In the genomic region with DNA sequence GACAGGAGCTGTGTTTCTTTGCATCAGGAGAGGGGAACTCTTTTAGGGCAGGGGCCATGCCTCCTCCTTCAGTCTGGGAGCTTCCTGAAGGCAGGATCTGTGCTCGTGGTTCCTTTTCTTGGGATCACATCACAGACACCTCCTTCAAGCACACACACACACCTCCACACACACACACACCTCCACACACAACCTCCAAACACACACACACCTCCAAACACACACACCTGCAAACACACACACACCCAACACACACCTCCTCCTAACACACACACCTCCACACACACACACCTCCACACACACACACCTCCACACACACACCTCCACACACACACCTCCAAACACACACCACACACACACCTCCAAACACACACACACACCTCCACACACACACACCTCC, we compare ENCODE assay signal across 2 cellular contexts.
TF ChIP-seq lines count a peak whose summit lies in the region.

No MANE protein-coding gene starts in this region.

TF ChIP-seq in HepG2, 621 proteins besides CTCF, POLR2A, EP300 and RAD21:
- no peak for TF ChIP-seq ETV5 (CRISPR knock-in tag; IDR thresholded peaks at IDR 0.05; ENCODE audit: borderline replicate concordance)
- TF ChIP-seq, protein P1, sequence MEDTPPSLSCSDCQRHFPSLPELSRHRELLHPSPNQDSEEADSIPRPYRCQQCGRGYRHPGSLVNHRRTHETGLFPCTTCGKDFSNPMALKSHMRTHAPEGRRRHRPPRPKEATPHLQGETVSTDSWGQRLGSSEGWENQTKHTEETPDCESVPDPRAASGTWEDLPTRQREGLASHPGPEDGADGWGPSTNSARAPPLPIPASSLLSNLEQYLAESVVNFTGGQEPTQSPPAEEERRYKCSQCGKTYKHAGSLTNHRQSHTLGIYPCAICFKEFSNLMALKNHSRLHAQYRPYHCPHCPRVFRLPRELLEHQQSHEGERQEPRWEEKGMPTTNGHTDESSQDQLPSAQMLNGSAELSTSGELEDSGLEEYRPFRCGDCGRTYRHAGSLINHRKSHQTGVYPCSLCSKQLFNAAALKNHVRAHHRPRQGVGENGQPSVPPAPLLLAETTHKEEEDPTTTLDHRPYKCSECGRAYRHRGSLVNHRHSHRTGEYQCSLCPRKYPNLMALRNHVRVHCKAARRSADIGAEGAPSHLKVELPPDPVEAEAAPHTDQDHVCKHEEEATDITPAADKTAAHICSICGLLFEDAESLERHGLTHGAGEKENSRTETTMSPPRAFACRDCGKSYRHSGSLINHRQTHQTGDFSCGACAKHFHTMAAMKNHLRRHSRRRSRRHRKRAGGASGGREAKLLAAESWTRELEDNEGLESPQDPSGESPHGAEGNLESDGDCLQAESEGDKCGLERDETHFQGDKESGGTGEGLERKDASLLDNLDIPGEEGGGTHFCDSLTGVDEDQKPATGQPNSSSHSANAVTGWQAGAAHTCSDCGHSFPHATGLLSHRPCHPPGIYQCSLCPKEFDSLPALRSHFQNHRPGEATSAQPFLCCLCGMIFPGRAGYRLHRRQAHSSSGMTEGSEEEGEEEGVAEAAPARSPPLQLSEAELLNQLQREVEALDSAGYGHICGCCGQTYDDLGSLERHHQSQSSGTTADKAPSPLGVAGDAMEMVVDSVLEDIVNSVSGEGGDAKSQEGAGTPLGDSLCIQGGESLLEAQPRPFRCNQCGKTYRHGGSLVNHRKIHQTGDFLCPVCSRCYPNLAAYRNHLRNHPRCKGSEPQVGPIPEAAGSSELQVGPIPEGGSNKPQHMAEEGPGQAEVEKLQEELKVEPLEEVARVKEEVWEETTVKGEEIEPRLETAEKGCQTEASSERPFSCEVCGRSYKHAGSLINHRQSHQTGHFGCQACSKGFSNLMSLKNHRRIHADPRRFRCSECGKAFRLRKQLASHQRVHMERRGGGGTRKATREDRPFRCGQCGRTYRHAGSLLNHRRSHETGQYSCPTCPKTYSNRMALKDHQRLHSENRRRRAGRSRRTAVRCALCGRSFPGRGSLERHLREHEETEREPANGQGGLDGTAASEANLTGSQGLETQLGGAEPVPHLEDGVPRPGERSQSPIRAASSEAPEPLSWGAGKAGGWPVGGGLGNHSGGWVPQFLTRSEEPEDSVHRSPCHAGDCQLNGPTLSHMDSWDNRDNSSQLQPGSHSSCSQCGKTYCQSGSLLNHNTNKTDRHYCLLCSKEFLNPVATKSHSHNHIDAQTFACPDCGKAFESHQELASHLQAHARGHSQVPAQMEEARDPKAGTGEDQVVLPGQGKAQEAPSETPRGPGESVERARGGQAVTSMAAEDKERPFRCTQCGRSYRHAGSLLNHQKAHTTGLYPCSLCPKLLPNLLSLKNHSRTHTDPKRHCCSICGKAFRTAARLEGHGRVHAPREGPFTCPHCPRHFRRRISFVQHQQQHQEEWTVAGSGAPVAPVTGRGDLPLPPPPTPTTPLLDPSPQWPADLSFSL (CRISPR knock-in tag; IDR thresholded peaks at IDR 0.05) = peak; percentile 89

TF ChIP-seq in K562, 482 proteins besides CTCF, POLR2A, EP300 and RAD21 (continues in another document):
- peak; percentile 41; the same call in 1 of the 2 replicates for TF ChIP-seq ADNP (tag; IDR thresholded peaks at IDR 0.05)
- 0 out of 2 replicates have a peak, but pooled peaks have one; percentile 60 for TF ChIP-seq FOXP1 (CRISPR knock-in tag; IDR thresholded peaks at IDR 0.05)
- no peak for TF ChIP-seq ZSCAN32 (CRISPR knock-in tag; IDR thresholded peaks at IDR 0.05)
- TF ChIP-seq, protein P2, sequence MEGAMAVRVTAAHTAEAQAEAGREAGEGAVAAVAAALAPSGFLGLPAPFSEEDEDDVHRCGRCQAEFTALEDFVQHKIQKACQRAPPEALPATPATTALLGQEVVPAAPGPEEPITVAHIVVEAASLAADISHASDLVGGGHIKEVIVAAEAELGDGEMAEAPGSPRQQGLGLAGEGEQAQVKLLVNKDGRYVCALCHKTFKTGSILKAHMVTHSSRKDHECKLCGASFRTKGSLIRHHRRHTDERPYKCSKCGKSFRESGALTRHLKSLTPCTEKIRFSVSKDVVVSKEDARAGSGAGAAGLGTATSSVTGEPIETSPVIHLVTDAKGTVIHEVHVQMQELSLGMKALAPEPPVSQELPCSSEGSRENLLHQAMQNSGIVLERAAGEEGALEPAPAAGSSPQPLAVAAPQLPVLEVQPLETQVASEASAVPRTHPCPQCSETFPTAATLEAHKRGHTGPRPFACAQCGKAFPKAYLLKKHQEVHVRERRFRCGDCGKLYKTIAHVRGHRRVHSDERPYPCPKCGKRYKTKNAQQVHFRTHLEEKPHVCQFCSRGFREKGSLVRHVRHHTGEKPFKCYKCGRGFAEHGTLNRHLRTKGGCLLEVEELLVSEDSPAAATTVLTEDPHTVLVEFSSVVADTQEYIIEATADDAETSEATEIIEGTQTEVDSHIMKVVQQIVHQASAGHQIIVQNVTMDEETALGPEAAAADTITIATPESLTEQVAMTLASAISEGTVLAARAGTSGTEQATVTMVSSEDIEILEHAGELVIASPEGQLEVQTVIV (CRISPR knock-in tag; IDR thresholded peaks at IDR 0.05; ENCODE audit: borderline replicate concordance) = no peak
- TF ChIP-seq, protein P3, sequence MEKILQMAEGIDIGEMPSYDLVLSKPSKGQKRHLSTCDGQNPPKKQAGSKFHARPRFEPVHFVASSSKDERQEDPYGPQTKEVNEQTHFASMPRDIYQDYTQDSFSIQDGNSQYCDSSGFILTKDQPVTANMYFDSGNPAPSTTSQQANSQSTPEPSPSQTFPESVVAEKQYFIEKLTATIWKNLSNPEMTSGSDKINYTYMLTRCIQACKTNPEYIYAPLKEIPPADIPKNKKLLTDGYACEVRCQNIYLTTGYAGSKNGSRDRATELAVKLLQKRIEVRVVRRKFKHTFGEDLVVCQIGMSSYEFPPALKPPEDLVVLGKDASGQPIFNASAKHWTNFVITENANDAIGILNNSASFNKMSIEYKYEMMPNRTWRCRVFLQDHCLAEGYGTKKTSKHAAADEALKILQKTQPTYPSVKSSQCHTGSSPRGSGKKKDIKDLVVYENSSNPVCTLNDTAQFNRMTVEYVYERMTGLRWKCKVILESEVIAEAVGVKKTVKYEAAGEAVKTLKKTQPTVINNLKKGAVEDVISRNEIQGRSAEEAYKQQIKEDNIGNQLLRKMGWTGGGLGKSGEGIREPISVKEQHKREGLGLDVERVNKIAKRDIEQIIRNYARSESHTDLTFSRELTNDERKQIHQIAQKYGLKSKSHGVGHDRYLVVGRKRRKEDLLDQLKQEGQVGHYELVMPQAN (IDR thresholded peaks at IDR 0.05; ENCODE audit: borderline replicate concordance) = 0 out of 2 replicates have a peak, but pooled peaks have one; percentile 38
- no peak for TF ChIP-seq ZNF232 (CRISPR knock-in tag; IDR thresholded peaks at IDR 0.05)
- TF ChIP-seq SIX5 (IDR thresholded peaks at IDR 0.05; ENCODE audit: borderline replicate concordance in 1 of 2, insufficient read depth in 1 of 2, low read depth in 1 of 2, low read length in 2 of 2) = no peak
- peak; percentile 71 for TF ChIP-seq ZNF316 (IDR thresholded peaks at IDR 0.05)
- TF ChIP-seq, protein P4, sequence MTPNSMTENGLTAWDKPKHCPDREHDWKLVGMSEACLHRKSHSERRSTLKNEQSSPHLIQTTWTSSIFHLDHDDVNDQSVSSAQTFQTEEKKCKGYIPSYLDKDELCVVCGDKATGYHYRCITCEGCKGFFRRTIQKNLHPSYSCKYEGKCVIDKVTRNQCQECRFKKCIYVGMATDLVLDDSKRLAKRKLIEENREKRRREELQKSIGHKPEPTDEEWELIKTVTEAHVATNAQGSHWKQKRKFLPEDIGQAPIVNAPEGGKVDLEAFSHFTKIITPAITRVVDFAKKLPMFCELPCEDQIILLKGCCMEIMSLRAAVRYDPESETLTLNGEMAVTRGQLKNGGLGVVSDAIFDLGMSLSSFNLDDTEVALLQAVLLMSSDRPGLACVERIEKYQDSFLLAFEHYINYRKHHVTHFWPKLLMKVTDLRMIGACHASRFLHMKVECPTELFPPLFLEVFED (CRISPR knock-in tag; conservative IDR thresholded peaks at IDR 0.05) = 0 out of 2 replicates have a peak, but pooled peaks have one; percentile 18
- TF ChIP-seq, protein P5, sequence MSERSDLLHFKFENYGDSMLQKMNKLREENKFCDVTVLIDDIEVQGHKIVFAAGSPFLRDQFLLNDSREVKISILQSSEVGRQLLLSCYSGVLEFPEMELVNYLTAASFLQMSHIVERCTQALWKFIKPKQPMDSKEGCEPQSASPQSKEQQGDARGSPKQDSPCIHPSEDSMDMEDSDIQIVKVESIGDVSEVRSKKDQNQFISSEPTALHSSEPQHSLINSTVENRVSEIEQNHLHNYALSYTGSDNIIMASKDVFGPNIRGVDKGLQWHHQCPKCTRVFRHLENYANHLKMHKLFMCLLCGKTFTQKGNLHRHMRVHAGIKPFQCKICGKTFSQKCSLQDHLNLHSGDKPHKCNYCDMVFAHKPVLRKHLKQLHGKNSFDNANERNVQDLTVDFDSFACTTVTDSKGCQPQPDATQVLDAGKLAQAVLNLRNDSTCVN (CRISPR knock-in tag; IDR thresholded peaks at IDR 0.05) = peak; percentile 47; the same call in 1 of the 2 replicates
- TF ChIP-seq CHD4 (IDR thresholded peaks at IDR 0.05; ENCODE audit: insufficient read depth, insufficient replicate concordance, low read depth, low read length, poor library complexity, severe bottlenecking) = peak; percentile 29
- no peak for TF ChIP-seq HNRNPL (IDR thresholded peaks at IDR 0.05; ENCODE audit: low read depth, low read length)
- TF ChIP-seq KAT2B (IDR thresholded peaks at IDR 0.05; ENCODE audit: low read depth, low read length) = no peak
- TF ChIP-seq NELFE (IDR thresholded peaks at IDR 0.05; ENCODE audit: insufficient read depth, insufficient read length) = no peak
- no peak for TF ChIP-seq ARNT (IDR thresholded peaks at IDR 0.05)
- TF ChIP-seq, protein P6, sequence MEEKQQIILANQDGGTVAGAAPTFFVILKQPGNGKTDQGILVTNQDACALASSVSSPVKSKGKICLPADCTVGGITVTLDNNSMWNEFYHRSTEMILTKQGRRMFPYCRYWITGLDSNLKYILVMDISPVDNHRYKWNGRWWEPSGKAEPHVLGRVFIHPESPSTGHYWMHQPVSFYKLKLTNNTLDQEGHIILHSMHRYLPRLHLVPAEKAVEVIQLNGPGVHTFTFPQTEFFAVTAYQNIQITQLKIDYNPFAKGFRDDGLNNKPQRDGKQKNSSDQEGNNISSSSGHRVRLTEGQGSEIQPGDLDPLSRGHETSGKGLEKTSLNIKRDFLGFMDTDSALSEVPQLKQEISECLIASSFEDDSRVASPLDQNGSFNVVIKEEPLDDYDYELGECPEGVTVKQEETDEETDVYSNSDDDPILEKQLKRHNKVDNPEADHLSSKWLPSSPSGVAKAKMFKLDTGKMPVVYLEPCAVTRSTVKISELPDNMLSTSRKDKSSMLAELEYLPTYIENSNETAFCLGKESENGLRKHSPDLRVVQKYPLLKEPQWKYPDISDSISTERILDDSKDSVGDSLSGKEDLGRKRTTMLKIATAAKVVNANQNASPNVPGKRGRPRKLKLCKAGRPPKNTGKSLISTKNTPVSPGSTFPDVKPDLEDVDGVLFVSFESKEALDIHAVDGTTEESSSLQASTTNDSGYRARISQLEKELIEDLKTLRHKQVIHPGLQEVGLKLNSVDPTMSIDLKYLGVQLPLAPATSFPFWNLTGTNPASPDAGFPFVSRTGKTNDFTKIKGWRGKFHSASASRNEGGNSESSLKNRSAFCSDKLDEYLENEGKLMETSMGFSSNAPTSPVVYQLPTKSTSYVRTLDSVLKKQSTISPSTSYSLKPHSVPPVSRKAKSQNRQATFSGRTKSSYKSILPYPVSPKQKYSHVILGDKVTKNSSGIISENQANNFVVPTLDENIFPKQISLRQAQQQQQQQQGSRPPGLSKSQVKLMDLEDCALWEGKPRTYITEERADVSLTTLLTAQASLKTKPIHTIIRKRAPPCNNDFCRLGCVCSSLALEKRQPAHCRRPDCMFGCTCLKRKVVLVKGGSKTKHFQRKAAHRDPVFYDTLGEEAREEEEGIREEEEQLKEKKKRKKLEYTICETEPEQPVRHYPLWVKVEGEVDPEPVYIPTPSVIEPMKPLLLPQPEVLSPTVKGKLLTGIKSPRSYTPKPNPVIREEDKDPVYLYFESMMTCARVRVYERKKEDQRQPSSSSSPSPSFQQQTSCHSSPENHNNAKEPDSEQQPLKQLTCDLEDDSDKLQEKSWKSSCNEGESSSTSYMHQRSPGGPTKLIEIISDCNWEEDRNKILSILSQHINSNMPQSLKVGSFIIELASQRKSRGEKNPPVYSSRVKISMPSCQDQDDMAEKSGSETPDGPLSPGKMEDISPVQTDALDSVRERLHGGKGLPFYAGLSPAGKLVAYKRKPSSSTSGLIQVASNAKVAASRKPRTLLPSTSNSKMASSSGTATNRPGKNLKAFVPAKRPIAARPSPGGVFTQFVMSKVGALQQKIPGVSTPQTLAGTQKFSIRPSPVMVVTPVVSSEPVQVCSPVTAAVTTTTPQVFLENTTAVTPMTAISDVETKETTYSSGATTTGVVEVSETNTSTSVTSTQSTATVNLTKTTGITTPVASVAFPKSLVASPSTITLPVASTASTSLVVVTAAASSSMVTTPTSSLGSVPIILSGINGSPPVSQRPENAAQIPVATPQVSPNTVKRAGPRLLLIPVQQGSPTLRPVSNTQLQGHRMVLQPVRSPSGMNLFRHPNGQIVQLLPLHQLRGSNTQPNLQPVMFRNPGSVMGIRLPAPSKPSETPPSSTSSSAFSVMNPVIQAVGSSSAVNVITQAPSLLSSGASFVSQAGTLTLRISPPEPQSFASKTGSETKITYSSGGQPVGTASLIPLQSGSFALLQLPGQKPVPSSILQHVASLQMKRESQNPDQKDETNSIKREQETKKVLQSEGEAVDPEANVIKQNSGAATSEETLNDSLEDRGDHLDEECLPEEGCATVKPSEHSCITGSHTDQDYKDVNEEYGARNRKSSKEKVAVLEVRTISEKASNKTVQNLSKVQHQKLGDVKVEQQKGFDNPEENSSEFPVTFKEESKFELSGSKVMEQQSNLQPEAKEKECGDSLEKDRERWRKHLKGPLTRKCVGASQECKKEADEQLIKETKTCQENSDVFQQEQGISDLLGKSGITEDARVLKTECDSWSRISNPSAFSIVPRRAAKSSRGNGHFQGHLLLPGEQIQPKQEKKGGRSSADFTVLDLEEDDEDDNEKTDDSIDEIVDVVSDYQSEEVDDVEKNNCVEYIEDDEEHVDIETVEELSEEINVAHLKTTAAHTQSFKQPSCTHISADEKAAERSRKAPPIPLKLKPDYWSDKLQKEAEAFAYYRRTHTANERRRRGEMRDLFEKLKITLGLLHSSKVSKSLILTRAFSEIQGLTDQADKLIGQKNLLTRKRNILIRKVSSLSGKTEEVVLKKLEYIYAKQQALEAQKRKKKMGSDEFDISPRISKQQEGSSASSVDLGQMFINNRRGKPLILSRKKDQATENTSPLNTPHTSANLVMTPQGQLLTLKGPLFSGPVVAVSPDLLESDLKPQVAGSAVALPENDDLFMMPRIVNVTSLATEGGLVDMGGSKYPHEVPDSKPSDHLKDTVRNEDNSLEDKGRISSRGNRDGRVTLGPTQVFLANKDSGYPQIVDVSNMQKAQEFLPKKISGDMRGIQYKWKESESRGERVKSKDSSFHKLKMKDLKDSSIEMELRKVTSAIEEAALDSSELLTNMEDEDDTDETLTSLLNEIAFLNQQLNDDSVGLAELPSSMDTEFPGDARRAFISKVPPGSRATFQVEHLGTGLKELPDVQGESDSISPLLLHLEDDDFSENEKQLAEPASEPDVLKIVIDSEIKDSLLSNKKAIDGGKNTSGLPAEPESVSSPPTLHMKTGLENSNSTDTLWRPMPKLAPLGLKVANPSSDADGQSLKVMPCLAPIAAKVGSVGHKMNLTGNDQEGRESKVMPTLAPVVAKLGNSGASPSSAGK (IDR thresholded peaks at IDR 0.05) = no peak
